In genomic region chr10:44933451-44933850, GRCh38 we compare ENCODE assay signal across 16 cellular contexts. TPM values are rescaled to one million over a fixed set of nuclear protein-coding genes. Genes with fewer than 3 reads are reported as not detected.
DNase-seq lines count a peak whose midpoint lies in the region; ATAC-seq and TF ChIP-seq lines count a peak whose summit lies in the region.
"Had no signal": no experiment of that assay in that cellular context is flagged by ENCODE, and none has a peak within 500 bp of the region (broad histone marks: within the 10 kb centered on the region; RNA-seq: fewer than 3 reads in every experiment).

No MANE protein-coding gene starts in this region.

- no peak overlapping the region for H3K4me3 Mint-ChIP-seq in nephron progenitor cell

- H3K18ac ChIP-seq in mesenchymal stem cell (ENCODE audit: low read depth in 1 of 2, low read length in 2 of 2) (peak overlapping the region in 1 of 2 experiments; percentile 54), mesendoderm (ENCODE audit: low read length) (no peak overlapping the region)

- H4K8ac ChIP-seq in mesenchymal stem cell (ENCODE audit: low read length) (peak overlapping the region; percentile 29), mesendoderm (ENCODE audit: low read depth, low read length) (no peak overlapping the region)

- H3K27me3 ChIP-seq in Loucy (ENCODE audit: insufficient read depth, low read length, poor library complexity, severe bottlenecking) (no peaks in the 10 kb centered on the region), mesenchymal stem cell (ENCODE audit: control insufficient read depth in 1 of 2, insufficient read depth in 1 of 2, low read length in 2 of 2) (peaks cover 6 to 10% of the 10 kb centered on the region in 2 experiments), tibial nerve (no peaks in the 10 kb centered on the region), mesendoderm (ENCODE audit: insufficient read depth, low read length, poor library complexity) (no peaks in the 10 kb centered on the region)
- H3K27me3 ChIP-seq: MG63 had no signal

- peak overlapping the region; percentile 1 to 71 for H2BK12ac ChIP-seq in mesenchymal stem cell (ENCODE audit: low read length in 2 of 2)

- H3K9me3 Mint-ChIP-seq in nephron progenitor cell, result peaks cover under 1% of the 10 kb centered on the region

- H4K91ac ChIP-seq in mesenchymal stem cell (ENCODE audit: low read length), result peak overlapping the region; percentile 71

- no peak for TF ChIP-seq POLR2A in tibial nerve (IDR thresholded peaks at IDR 0.05)

- H2BK15ac ChIP-seq in mesenchymal stem cell (ENCODE audit: low read depth, poor library complexity, severe bottlenecking) (no peak overlapping the region), mesendoderm (replicated peaks; ENCODE audit: low read depth) (no peak overlapping the region)

- no peaks in the 10 kb centered on the region for H3K9me3 ChIP-seq in Loucy (ENCODE audit: insufficient read depth, low read depth, low read length)
- no peaks in the 10 kb centered on the region for H3K9me3 ChIP-seq in mesenchymal stem cell (ENCODE audit: control insufficient read depth, low read length)
- H3K9me3 ChIP-seq in tibial nerve, result no peaks in the 10 kb centered on the region
- H3K9me3 ChIP-seq: MG63 had no signal

- H3K36me3 Mint-ChIP-seq in nephron progenitor cell (ENCODE audit: low read depth), result peaks cover under 1% of the 10 kb centered on the region

- TF ChIP-seq CTCF in Loucy (conservative IDR thresholded peaks at IDR 0.05; ENCODE audit: low read length), result no peak
- no peak for TF ChIP-seq CTCF in tibial nerve (IDR thresholded peaks at IDR 0.05)
- TF ChIP-seq CTCF in nephron progenitor cell (IDR thresholded peaks at IDR 0.05), result no peak

- H3K4me1 ChIP-seq in Loucy (ENCODE audit: insufficient read depth, low read length, poor library complexity, severe bottlenecking) (peaks cover 32% of the 10 kb centered on the region), mesenchymal stem cell (ENCODE audit: control insufficient read depth, insufficient read depth, low read depth, low read length) (peaks cover 37% of the 10 kb centered on the region), tibial nerve (peaks cover 0 to 60% (median 49%) of the 10 kb centered on the region in 4 donors), mesendoderm (ENCODE audit: control insufficient read depth, low read depth, low read length) (no peaks in the 10 kb centered on the region)

- peaks cover 44% of the 10 kb centered on the region for H3K27me3 Mint-ChIP-seq in nephron progenitor cell (ENCODE audit: low read depth, poor library complexity)

- H3K27ac ChIP-seq in mesenchymal stem cell (ENCODE audit: low read length, poor library complexity, severe bottlenecking) (no peak overlapping the region), tibial nerve (peak overlapping the region in 3 of 4 donors; percentile 80 to 90 (median 81)), mesendoderm (ENCODE audit: low read depth, low read length) (no peak overlapping the region)
- H3K27ac ChIP-seq: C4-2B, RWPE1 had no signal

- H3K27ac Mint-ChIP-seq in nephron progenitor cell, result no peak overlapping the region

- TF ChIP-seq EP300 in tibial nerve (IDR thresholded peaks at IDR 0.05), result no peak

- H3K36me3 ChIP-seq in Loucy (ENCODE audit: insufficient read depth, low read length), result no peaks in the 10 kb centered on the region
- H3K36me3 ChIP-seq in mesenchymal stem cell (ENCODE audit: control insufficient read depth in 1 of 2, insufficient read depth in 2 of 2, low read depth in 1 of 2, low read length in 2 of 2), result no peaks in the 10 kb centered on the region
- no peaks in the 10 kb centered on the region for H3K36me3 ChIP-seq in tibial nerve
- H3K36me3 ChIP-seq in mesendoderm (ENCODE audit: control insufficient read depth, insufficient read depth, low read length), result no peaks in the 10 kb centered on the region
- H3K36me3 ChIP-seq: MG63 had no signal

- H3K14ac ChIP-seq in mesenchymal stem cell (ENCODE audit: low read length in 2 of 2), result peak overlapping the region in 1 of 2 experiments; percentile 35

- H3K4ac ChIP-seq in mesenchymal stem cell (ENCODE audit: low read depth in 1 of 2, low read length in 2 of 2), result no peak overlapping the region
- no peak overlapping the region for H3K4ac ChIP-seq in mesendoderm (ENCODE audit: low read depth, low read length)

- no peaks in the 10 kb centered on the region for H4K20me1 ChIP-seq in Loucy (ENCODE audit: insufficient read depth, low read length, poor library complexity, severe bottlenecking)

- H3K4me1 Mint-ChIP-seq in nephron progenitor cell, result peaks cover 19% of the 10 kb centered on the region

- no peak overlapping the region for H3K4me2 ChIP-seq in Loucy (ENCODE audit: low read depth, low read length, poor library complexity, severe bottlenecking)
- H3K4me2 ChIP-seq in mesenchymal stem cell (ENCODE audit: low read length, poor library complexity, severe bottlenecking), result no peak overlapping the region
- no peak overlapping the region for H3K4me2 ChIP-seq in mesendoderm (ENCODE audit: low read length)

- H3K4me3 ChIP-seq in Loucy (ENCODE audit: low read length, poor library complexity, severe bottlenecking), result no peak overlapping the region
- H3K4me3 ChIP-seq in mesenchymal stem cell (ENCODE audit: insufficient read depth in 1 of 2, low read depth in 1 of 2, low read length in 2 of 2), result no peak overlapping the region
- H3K4me3 ChIP-seq in tibial nerve, result no peak overlapping the region
- H3K4me3 ChIP-seq in mesendoderm (ENCODE audit: low read length), result no peak overlapping the region
- H3K4me3 ChIP-seq: MG63 had no signal

- H2BK120ac ChIP-seq in mesenchymal stem cell (ENCODE audit: low read depth, low read length) (no peak overlapping the region), mesendoderm (ENCODE audit: low read depth, low read length) (no peak overlapping the region)

- H3K9ac ChIP-seq in Loucy (ENCODE audit: low read depth, low read length, poor library complexity, severe bottlenecking) (peak overlapping the region; percentile 19), mesenchymal stem cell (ENCODE audit: low read length) (no peak overlapping the region), mesendoderm (ENCODE audit: low read length) (no peak overlapping the region)

- no peak overlapping the region for H4K5ac ChIP-seq in mesendoderm (ENCODE audit: low read length)

- WGBS in mesenchymal stem cell, result 96% methylated on average over 4 of the region's 4 CpGs
- 83 to 90% methylated on average over 2 to 4 of the region's 4 CpGs for WGBS in tibial nerve, 2 donors
- no CpG with 5 or more reads among the region's 4 CpGs for WGBS in mesendoderm (ENCODE audit: extremely low coverage, insufficient coverage, low lambda C conversion rate)

- H3K79me2 ChIP-seq in Loucy (ENCODE audit: insufficient read depth, low read length) (no peaks in the 10 kb centered on the region), mesendoderm (ENCODE audit: control insufficient read depth, insufficient read depth, low read length) (no peaks in the 10 kb centered on the region)

- H2AFZ ChIP-seq in Loucy (ENCODE audit: low read length), result peak overlapping the region; percentile 3; the same call in 1 of the 2 replicates
- H2AFZ ChIP-seq in mesenchymal stem cell (ENCODE audit: low read depth, low read length), result no peak overlapping the region

- H3K23ac ChIP-seq in mesenchymal stem cell (ENCODE audit: low read length in 2 of 2) (no peak overlapping the region), mesendoderm (ENCODE audit: low read length) (no peak overlapping the region)

- no peak for ATAC-seq in GM19455 (IDR thresholded peaks at IDR 0.05; ENCODE audit: unreplicated experiment)

- no peaks in the 10 kb centered on the region for H3F3A ChIP-seq in Loucy (ENCODE audit: low read depth)

- no peak overlapping the region for H3K56ac ChIP-seq in mesendoderm (ENCODE audit: low read length)

- H3K9me2 ChIP-seq in Loucy (replicated peaks; ENCODE audit: low read depth, low read length), result no peaks in the 10 kb centered on the region

- no peaks in the 10 kb centered on the region for H3K79me1 ChIP-seq in mesenchymal stem cell (replicated peaks; ENCODE audit: low read length, poor library complexity, severe bottlenecking)
- no peaks in the 10 kb centered on the region for H3K79me1 ChIP-seq in mesendoderm (ENCODE audit: low read length)

- DNase-seq in activated CD8-positive, alpha-beta memory T cell treated with anti-CD3 and anti-CD28 coated beads for 24 hours, result peak; percentile 44
- no peak for DNase-seq in activated CD8-positive, alpha-beta memory T cell treated with anti-CD3 and anti-CD28 coated beads, Interleukin-2, amount 50 U/mL, for 48 hours
- DNase-seq in mesenchymal stem cell (no peak), tibial nerve (ENCODE audit: low spot score in 2 of 2) (no peak), nephron progenitor cell (no peak), mesendoderm (no peak)
- DNase-seq: 8988T, NCI-H2081 treated with DMSO at 0.1 percent for 48 hours, NCI-H510A had no signal

- H2BK5ac ChIP-seq in mesenchymal stem cell (ENCODE audit: low read depth, low read length, poor library complexity, severe bottlenecking), result no peak overlapping the region
- no peak overlapping the region for H2BK5ac ChIP-seq in mesendoderm (ENCODE audit: low read length)

- peak overlapping the region; percentile 91 for H2AK5ac ChIP-seq in mesenchymal stem cell (ENCODE audit: low read length, severe bottlenecking)
- no peak overlapping the region for H2AK5ac ChIP-seq in mesendoderm (ENCODE audit: low read length)

RNA-seq across cellular contexts. Expression of gene TMEM72, which starts 22.3 kb away (rescaled TPM):
- 0.23 TPM for polyA plus RNA-seq in mesenchymal stem cell (2013, experiment 1 of 2)
- polyA plus RNA-seq in mesenchymal stem cell (2013, experiment 2 of 2), result 0.11 TPM
- total RNA-seq in tibial nerve, result under 1 TPM in 2 of 4 donors, not detected in 2; 0.20 to 0.21 TPM
- not detected for polyA plus RNA-seq in mesendoderm (2013, experiment 1 of 2)
- not detected for polyA plus RNA-seq in mesendoderm (2013, experiment 2 of 2)
- total RNA-seq: H4, PC-3 had no signal

RNA-seq across cellular contexts. Expression of gene RASSF4, which starts 26.2 kb away (rescaled TPM):
- 30.8 TPM for polyA plus RNA-seq in mesenchymal stem cell (2013, experiment 1 of 2)
- 30.3 TPM for polyA plus RNA-seq in mesenchymal stem cell (2013, experiment 2 of 2)
- 100 to 1,000 TPM; 153 to 275 (median 185) TPM for total RNA-seq in tibial nerve
- polyA plus RNA-seq in mesendoderm (2013, experiment 1 of 2), result 3.1 TPM
- 3.9 TPM for polyA plus RNA-seq in mesendoderm (2013, experiment 2 of 2)

RNA-seq across cellular contexts. Expression of gene DEPP1, which starts 45.2 kb away (rescaled TPM):
- 10.5 TPM for polyA plus RNA-seq in mesenchymal stem cell (2013, experiment 1 of 2)
- polyA plus RNA-seq in mesenchymal stem cell (2013, experiment 2 of 2), result 10.5 TPM
- 1,000 to 10,000 TPM in 1 of 4 donors, 100 to 1,000 TPM in 3; 530 to 1,439 (median 798) TPM for total RNA-seq in tibial nerve
- polyA plus RNA-seq in mesendoderm (2013, experiment 1 of 2), result 0.10 TPM
- 0.10 TPM for polyA plus RNA-seq in mesendoderm (2013, experiment 2 of 2)

Comparison
In these comparisons a context has a peak if more than half of its experiments do, and no peak if none do; other contexts are left out.
1. H3K27ac ChIP-seq: peak in tibial nerve (3 of 4); none in mesenchymal stem cell (single experiment) and mesendoderm (single experiment).